11 cellular contexts compared by ENCODE assay signal in the genomic region with DNA sequence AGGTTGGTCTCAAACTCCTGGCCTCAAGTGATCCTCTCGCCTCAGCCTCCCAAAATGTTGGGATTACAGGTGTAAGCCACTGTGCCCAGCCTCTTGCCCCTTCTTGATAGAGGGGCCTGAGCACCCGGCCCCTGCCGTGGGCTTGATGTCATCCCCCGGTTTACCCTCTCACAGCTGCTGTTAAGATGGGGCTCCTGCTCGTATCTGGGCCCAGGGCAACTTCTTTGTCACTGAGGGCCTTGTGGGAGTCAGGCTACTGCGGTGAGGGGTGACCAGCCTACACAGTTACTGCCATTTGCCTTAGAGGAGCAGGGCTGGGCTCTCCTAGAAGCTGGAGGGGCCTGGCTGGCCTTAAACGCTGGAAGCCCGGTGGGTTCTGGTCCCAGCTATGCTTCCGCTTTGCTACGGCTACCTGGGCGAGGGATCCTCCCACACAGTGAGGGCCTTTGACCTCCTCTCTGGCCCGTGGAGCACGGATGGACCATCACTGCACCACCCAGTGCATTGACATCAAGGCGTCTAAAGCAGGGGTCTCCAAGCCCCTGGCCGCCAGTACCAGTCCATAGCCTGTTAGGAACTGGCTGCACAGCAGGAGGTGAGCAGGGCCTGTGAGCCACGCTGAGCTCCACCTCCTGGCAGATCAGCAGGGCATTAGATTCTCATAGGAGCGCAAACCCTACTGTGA. TPM values are rescaled to one million over a fixed set of nuclear protein-coding genes. Genes with fewer than 3 reads are reported as not detected.
DNase-seq lines count a peak whose midpoint lies in the region; ATAC-seq and TF ChIP-seq lines count a peak whose summit lies in the region.
"Had no signal": no experiment of that assay in that cellular context is flagged by ENCODE, and none has a peak within 500 bp of the region (broad histone marks: within the 10 kb centered on the region; RNA-seq: fewer than 3 reads in every experiment).

No MANE protein-coding gene starts in this region.

- ATAC-seq in central memory CD8-positive, alpha-beta T cell (replicated peaks; ENCODE audit: extremely low read depth, poor library complexity, severe bottlenecking) = no peak
- ATAC-seq in GM21447 (IDR thresholded peaks at IDR 0.05; ENCODE audit: unreplicated experiment) = no peak

- TF ChIP-seq CTCF in DOHH2 (IDR thresholded peaks at IDR 0.05; ENCODE audit: low read depth, low read length, poor library complexity, severe bottlenecking) (no peak), NB4 (IDR thresholded peaks at IDR 0.05; ENCODE audit: low read depth, low read length) (no peak), neutrophil (IDR thresholded peaks at IDR 0.05) (no peak), thyroid gland (IDR thresholded peaks at IDR 0.05) (no peak)

- H3K36me3 ChIP-seq in DOHH2 (ENCODE audit: control insufficient read depth, low read length) = no peaks in the 10 kb centered on the region
- H3K36me3 ChIP-seq in neutrophil = no peaks in the 10 kb centered on the region
- H3K36me3 ChIP-seq in thyroid gland = no peaks in the 10 kb centered on the region
- H3K36me3 ChIP-seq in SJCRH30 = no peaks in the 10 kb centered on the region
- H3K36me3 ChIP-seq: left lung, right atrium auricular region had no signal

- peaks cover 2% of the 10 kb centered on the region for H3K36me3 Mint-ChIP-seq in central memory CD8-positive, alpha-beta T cell (ENCODE audit: insufficient read depth)

- H3K4me1 ChIP-seq in DOHH2 (ENCODE audit: control insufficient read depth, low read length) (peaks cover 22% of the 10 kb centered on the region), neutrophil (ENCODE audit: control insufficient read depth in 1 of 2, insufficient read depth in 1 of 2, low read depth in 1 of 2, low read length in 1 of 2) (peaks cover 14 to 19% of the 10 kb centered on the region in 2 experiments), thyroid gland (peaks cover 0 to 10% of the 10 kb centered on the region in 2 donors), SJCRH30 (peaks cover 2% of the 10 kb centered on the region; the same call in 1 of the 2 replicates)

- no peaks in the 10 kb centered on the region for H3K4me1 Mint-ChIP-seq in central memory CD8-positive, alpha-beta T cell

- H3K9me3 ChIP-seq in DOHH2 (ENCODE audit: control insufficient read depth, insufficient read depth, low read length) (no peaks in the 10 kb centered on the region), neutrophil (no peaks in the 10 kb centered on the region), thyroid gland (no peaks in the 10 kb centered on the region), SJCRH30 (replicated peaks) (no peaks in the 10 kb centered on the region)
- H3K9me3 ChIP-seq: left lung, right atrium auricular region had no signal

- no peak for TF ChIP-seq POLR2A in NB4 (IDR thresholded peaks at IDR 0.05; ENCODE audit: extremely low read depth, insufficient read length)
- no peak for TF ChIP-seq POLR2A in thyroid gland (IDR thresholded peaks at IDR 0.05)

- DNase-seq in NB4 (ENCODE audit: low read depth) = peak; percentile 48
- DNase-seq in central memory CD8-positive, alpha-beta T cell (ENCODE audit: low spot score in 2 of 2) = no peak
- no peak for DNase-seq in thyroid gland
- DNase-seq in SJCRH30 = no peak
- DNase-seq: GOT3 had no signal

- no peaks in the 10 kb centered on the region for H3K9me2 ChIP-seq in DOHH2 (replicated peaks; ENCODE audit: control insufficient read depth, low read length)

- peak overlapping the region; percentile 84 for H3K4me2 ChIP-seq in DOHH2 (ENCODE audit: low read length)

- WGBS in thyroid gland, 2 donors = 90 to 91% methylated on average over 5 to 11 of the region's 17 CpGs

- intact Hi-C loops in thyroid gland (cut with DNase I) = no loop called here

- H3K27ac ChIP-seq in DOHH2 (ENCODE audit: low read depth, low read length) = 0 out of 2 replicates have a peak overlapping the region, but pooled peaks have one; percentile 17
- peak overlapping the region; percentile 52 for H3K27ac ChIP-seq in neutrophil
- no peak overlapping the region for H3K27ac ChIP-seq in thyroid gland
- no peak overlapping the region for H3K27ac ChIP-seq in SJCRH30
- H3K27ac ChIP-seq: left lung, right atrium auricular region, SK-N-MC had no signal

- H3K4me3 ChIP-seq in DOHH2 (ENCODE audit: low read length) = peak overlapping the region; percentile 64
- H3K4me3 ChIP-seq in NB4 (ENCODE audit: low read depth, low read length) = no peak overlapping the region
- H3K4me3 ChIP-seq in neutrophil (ENCODE audit: low read depth in 1 of 2, low read length in 1 of 2) = peak overlapping the region in 1 of 2 experiments; percentile 75
- H3K4me3 ChIP-seq in thyroid gland (replicated peaks in 1 of 3) = no peak overlapping the region
- H3K4me3 ChIP-seq in SJCRH30 = no peak overlapping the region

- H3K27me3 ChIP-seq in DOHH2 (ENCODE audit: control insufficient read depth, low read length) (peaks cover 39% of the 10 kb centered on the region), neutrophil (peaks cover 78% of the 10 kb centered on the region), thyroid gland (no peaks in the 10 kb centered on the region), SJCRH30 (peaks cover 8% of the 10 kb centered on the region; the same call in 1 of the 2 replicates)

- peaks cover 10% of the 10 kb centered on the region for H3F3A ChIP-seq in DOHH2 (ENCODE audit: control insufficient read depth, insufficient read depth)

- H3K27me3 Mint-ChIP-seq in central memory CD8-positive, alpha-beta T cell = peaks cover 15% of the 10 kb centered on the region

- H4K20me1 ChIP-seq in DOHH2 (ENCODE audit: control insufficient read depth, insufficient read depth, low read depth, low read length) = peaks cover 4% of the 10 kb centered on the region; the same call in 1 of the 2 replicates

- H3K27ac Mint-ChIP-seq in central memory CD8-positive, alpha-beta T cell (ENCODE audit: low read depth) = no peak overlapping the region

- H3K4me3 Mint-ChIP-seq in central memory CD8-positive, alpha-beta T cell = peak overlapping the region; percentile 69

- no peaks in the 10 kb centered on the region for H3K9me3 Mint-ChIP-seq in central memory CD8-positive, alpha-beta T cell

- H3K79me2 ChIP-seq in DOHH2 (ENCODE audit: control insufficient read depth, low read length) = no peaks in the 10 kb centered on the region

RNA-seq across cellular contexts. Expression of a gene that starts 1.1 kb away (rescaled TPM):
- total RNA-seq in thyroid gland = under 1 TPM in 3 of 4 donors, not detected in 1; 0.22 to 0.81 (median 0.63) TPM
- total RNA-seq in SJCRH30 (2014; rRNA removed; shearing (Covaris generic)) = not detected in 2 replicates

RNA-seq across cellular contexts. Expression of a gene that starts 7.4 kb away (rescaled TPM):
- 10 to 100 TPM; 43.5 to 72.6 (median 52.2) TPM for total RNA-seq in thyroid gland
- 28.7 and 29.2 TPM in 2 replicates for total RNA-seq in SJCRH30 (2014; rRNA removed; shearing (Covaris generic))

Comparison
In these comparisons a context has a peak if more than half of its experiments do, and no peak if none do; other contexts are left out.
1. H3K27ac ChIP-seq: peak in DOHH2 (single experiment) and neutrophil (single experiment); none in thyroid gland (0 of 3) and SJCRH30 (single experiment).